Comparison of ENCODE assay signal across 8 cellular contexts in genomic region chr5:171957591-171958251, GRCh38. TPM values are rescaled to one million over a fixed set of nuclear protein-coding genes. Genes with fewer than 3 reads are reported as not detected.
DNase-seq lines count a peak whose midpoint lies in the region; ATAC-seq and TF ChIP-seq lines count a peak whose summit lies in the region.

No MANE protein-coding gene starts in this region.

- H3K36me3 Mint-ChIP-seq in activated CD4-positive, alpha-beta T cell treated with anti-CD3 and anti-CD28 coated beads for 36 hours (ENCODE audit: low read depth) = peaks cover 7% of the 10 kb centered on the region
- H3K36me3 Mint-ChIP-seq in WTC11 = no peaks in the 10 kb centered on the region

- no peak for TF ChIP-seq POLR2A in stomach (IDR thresholded peaks at IDR 0.05)

- H3K4me3 Mint-ChIP-seq in activated CD4-positive, alpha-beta T cell treated with anti-CD3 and anti-CD28 coated beads for 36 hours = peak overlapping the region; percentile 34
- H3K4me3 Mint-ChIP-seq in WTC11 = no peak overlapping the region

- H3K4me1 ChIP-seq in right atrium auricular region (peaks cover 0 to 71% of the 10 kb centered on the region in 2 donors), stomach (peaks cover 63 to 92% (median 80%) of the 10 kb centered on the region in 4 donors)

- peak overlapping the region; percentile 81 for H3K27ac Mint-ChIP-seq in activated CD4-positive, alpha-beta T cell treated with anti-CD3 and anti-CD28 coated beads for 36 hours
- H3K27ac Mint-ChIP-seq in WTC11 = peak overlapping the region; percentile 88

- H3K27ac ChIP-seq in right atrium auricular region (peak overlapping the region; percentile 57 to 66), stomach (peak overlapping the region; percentile 31 to 81 (median 60))

- no peaks in the 10 kb centered on the region for H3K9me3 Mint-ChIP-seq in activated CD4-positive, alpha-beta T cell treated with anti-CD3 and anti-CD28 coated beads for 36 hours (ENCODE audit: low read depth)
- H3K9me3 Mint-ChIP-seq in WTC11 = no peaks in the 10 kb centered on the region

- intact Hi-C loops in activated CD4-positive, alpha-beta T cell treated with anti-CD3 and anti-CD28 coated beads for 36 hours (cut with DNase I, micrococcal nuclease) = loop anchor here (1.0 to 5.0 kb wide), 5 partner anchors 32 to 325 kb away; partner anchors contain the start of genes FBXW11 (in 1 of the 2), STK10 (in 1 of the 2) and UBTD2 (in 1 of the 2)
- intact Hi-C loops in stomach (cut with DNase I; ENCODE audit: low total_unique reads) = no loop called here

- TF ChIP-seq CTCF in WTC11 (IDR thresholded peaks at IDR 0.05) (no peak), right atrium auricular region (IDR thresholded peaks at IDR 0.05) (no peak), stomach (IDR thresholded peaks at IDR 0.05) (no peak)

- no peak overlapping the region for H3K4me3 ChIP-seq in right atrium auricular region
- H3K4me3 ChIP-seq in stomach = no peak overlapping the region

- H3K4me1 Mint-ChIP-seq in activated CD4-positive, alpha-beta T cell treated with anti-CD3 and anti-CD28 coated beads for 36 hours = peaks cover 89% of the 10 kb centered on the region
- H3K4me1 Mint-ChIP-seq in WTC11 = peaks cover 67% of the 10 kb centered on the region

- CTCF ChIA-PET in activated CD4-positive, alpha-beta T cell treated with anti-CD3 and anti-CD28 coated beads for 36 hours (lab: Charles Lee) = interaction anchor here (0.8 to 4.4 kb wide), 8 partner anchors 14 to 51 kb away, joined by 3 to 15 read pairs (median 4); no protein-coding TSS in a partner anchor
- CTCF ChIA-PET in WTC11 (lab: Charles Lee) = interaction anchor here (1.2 kb wide), 1 partner anchor 29 kb away, joined by 4 read pairs; no protein-coding TSS in a partner anchor

- H3K27me3 Mint-ChIP-seq in activated CD4-positive, alpha-beta T cell treated with anti-CD3 and anti-CD28 coated beads for 36 hours = no peaks in the 10 kb centered on the region
- H3K27me3 Mint-ChIP-seq in WTC11 (ENCODE audit: low read depth) = no peaks in the 10 kb centered on the region

- peak; percentile 83 for ATAC-seq in activated CD4-positive, alpha-beta T cell treated with anti-CD3 and anti-CD28 coated beads for 36 hours
- ATAC-seq in WTC11 = peak; percentile 32

- 49 to 56% (median 51%) methylated on average over 9 of the region's 9 CpGs for WGBS in stomach, 5 donors

- H3K9me3 ChIP-seq in right atrium auricular region = no peaks in the 10 kb centered on the region
- no peaks in the 10 kb centered on the region for H3K9me3 ChIP-seq in stomach

- H3K36me3 ChIP-seq in right atrium auricular region (no peaks in the 10 kb centered on the region), stomach (peaks cover 0 to 4% (median 0%) of the 10 kb centered on the region in 4 donors)

- no peaks in the 10 kb centered on the region for H3K27me3 ChIP-seq in right atrium auricular region
- H3K27me3 ChIP-seq in stomach = no peaks in the 10 kb centered on the region

- peak; percentile 81 for DNase-seq in activated CD4-positive, alpha-beta T cell treated with anti-CD3 and anti-CD28 coated beads for 36 hours
- DNase-seq in activated CD4-positive, alpha-beta T cell treated with anti-CD3 and anti-CD28 coated beads for 1 hour = no peak
- DNase-seq in WTC11 (ENCODE audit: low spot score) (no peak), right atrium auricular region (ENCODE audit: low spot score) (no peak), stomach (no peak), H4 (ENCODE audit: low spot score) (no peak), GM19238 (ENCODE audit: insufficient read length, low spot score) (no peak), AG20443 (ENCODE audit: low spot score) (no peak)

- POLR2A ChIA-PET in activated CD4-positive, alpha-beta T cell treated with anti-CD3 and anti-CD28 coated beads for 36 hours (lab: Charles Lee) = interaction anchor here (0.6 kb wide), 2 partner anchors 49 to 572 kb away, joined by 3 to 4 read pairs; partner anchors contain the start of gene FBXW11
- POLR2A ChIA-PET in WTC11 (lab: Charles Lee) = no interaction called here

- TF ChIP-seq EP300 in stomach (IDR thresholded peaks at IDR 0.05) = no peak

TF ChIP-seq in WTC11, 78 proteins besides CTCF, POLR2A, EP300 and RAD21 (continues in another document):
- TF ChIP-seq NR3C1 (CRISPR knock-in tag; conservative IDR thresholded peaks at IDR 0.05; ENCODE audit: low read depth) (no peak), TCF7 (CRISPR knock-in tag; IDR thresholded peaks at IDR 0.05; ENCODE audit: low read depth) (no peak), NFYB (CRISPR knock-in tag; conservative IDR thresholded peaks at IDR 0.05; ENCODE audit: low read depth) (no peak), E2F4 (CRISPR knock-in tag; IDR thresholded peaks at IDR 0.05; ENCODE audit: borderline replicate concordance, low read depth) (no peak), FOXP1 (CRISPR knock-in tag; IDR thresholded peaks at IDR 0.05; ENCODE audit: borderline replicate concordance) (no peak), ATF6 (CRISPR knock-in tag; IDR thresholded peaks at IDR 0.05) (no peak), E2F5 (CRISPR knock-in tag; IDR thresholded peaks at IDR 0.05) (no peak), ZNF219 (CRISPR knock-in tag; IDR thresholded peaks at IDR 0.05; ENCODE audit: borderline replicate concordance) (no peak), ATF1 (CRISPR knock-in tag; IDR thresholded peaks at IDR 0.05) (no peak), EMX1 (CRISPR knock-in tag; IDR thresholded peaks at IDR 0.05) (no peak), SOX15 (CRISPR knock-in tag; IDR thresholded peaks at IDR 0.05) (no peak), JUN (CRISPR knock-in tag; IDR thresholded peaks at IDR 0.05) (no peak), ZNF423 (CRISPR knock-in tag; IDR thresholded peaks at IDR 0.05) (no peak), HMGXB4 (CRISPR knock-in tag; IDR thresholded peaks at IDR 0.05) (no peak), SMAD3 (CRISPR knock-in tag; IDR thresholded peaks at IDR 0.05; ENCODE audit: borderline replicate concordance) (no peak)

RNA-seq across cellular contexts. Expression of gene FBXW11, which starts 48.7 kb away (rescaled TPM):
- 10 to 100 TPM; 33.8 to 39.5 TPM for total RNA-seq in activated CD4-positive, alpha-beta T cell treated with anti-CD3 and anti-CD28 coated beads for 36 hours
- total RNA-seq in WTC11 (2021) (48.4 to 52.2 TPM (median 51.2 TPM) in 3 replicates), right atrium auricular region (10 to 100 TPM; 76.3 to 81.7 TPM), stomach (100 to 1,000 TPM in 3 of 5 donors, 10 to 100 TPM in 1, 1 to 10 TPM in 1; 4.3 to 117 (median 101) TPM)
- polyA plus RNA-seq in stomach = 10 to 100 TPM in 2 of 3 donors, 1 to 10 TPM in 1; 9.0 to 29.3 (median 19.9) TPM
- 56.3 and 56.5 TPM in 2 replicates for total RNA-seq in H4 (2014; rRNA removed; shearing (Covaris generic))
